18 cellular contexts compared by ENCODE assay signal in genomic region chr12:28535216-28535615, GRCh38.
DNase-seq lines count a peak whose midpoint lies in the region; ATAC-seq and TF ChIP-seq lines count a peak whose summit lies in the region.
"Had no signal": no experiment of that assay in that cellular context is flagged by ENCODE, and none has a peak within 500 bp of the region (broad histone marks: within the 10 kb centered on the region; RNA-seq: fewer than 3 reads in every experiment).

No MANE protein-coding gene starts in this region.

- DNase-seq in GM03348 (ENCODE audit: low spot score) (peak; percentile 57), SJSA1 (ENCODE audit: low read depth in 1 of 2, low spot score in 2 of 2) (peak in 1 of 2 experiments; percentile 58), fibroblast of mammary gland (ENCODE audit: low read depth) (peak; percentile 66), erythroblast (lab: John Stamatoyannopoulos, UW) (no peak), NK-92 (lab: John Stamatoyannopoulos, UW; ENCODE audit: unreplicated experiment) (no peak)
- no peak for DNase-seq in CD4-positive, alpha-beta T cell
- DNase-seq: activated CD4-positive, CD25-positive, alpha-beta regulatory T cell; amniotic stem cell; DMS153; effector CD8-positive, alpha-beta T cell; hippocampal formation; KG1; NCI-H2029; NK-92 treated with Interleukin-12 subunit alpha and Interleukin-12 subunit beta, amount 100 ng/mL, for 24 hours; stimulated activated CD4-positive, alpha-beta T cell treated with anti-CD3 and anti-CD28 coated beads, Interleukin-12 subunit alpha, Interleukin-12 subunit beta, amount 100 ng/mL, for 4 hours; thyroid gland had no signal

- no peaks in the 10 kb centered on the region for H3K9me3 Mint-ChIP-seq in CD4-positive, alpha-beta T cell

- H3K9ac ChIP-seq in skeletal muscle satellite cell (ENCODE audit: low read depth, low read length) = no peak overlapping the region

- H3K27me3 ChIP-seq in SJSA1 (replicated peaks) = no peaks in the 10 kb centered on the region
- no peaks in the 10 kb centered on the region for H3K27me3 ChIP-seq in skeletal muscle satellite cell (ENCODE audit: control insufficient read depth, insufficient read depth, low read length)
- no peaks in the 10 kb centered on the region for H3K27me3 ChIP-seq in CD4-positive, alpha-beta T cell (ENCODE audit: control insufficient read depth, insufficient read depth, low read length)
- H3K27me3 ChIP-seq: neutrophil, thyroid gland had no signal

- no peaks in the 10 kb centered on the region for H3K36me3 ChIP-seq in SJSA1
- no peaks in the 10 kb centered on the region for H3K36me3 ChIP-seq in skeletal muscle satellite cell (ENCODE audit: insufficient read depth, low read length)
- H3K36me3 ChIP-seq: neutrophil, thyroid gland had no signal

- H3K9me3 ChIP-seq in SJSA1 (replicated peaks) (no peaks in the 10 kb centered on the region), skeletal muscle satellite cell (replicated peaks; ENCODE audit: low read length) (no peaks in the 10 kb centered on the region)
- no peaks in the 10 kb centered on the region for H3K9me3 ChIP-seq in CD4-positive, alpha-beta T cell (ENCODE audit: control insufficient read depth, low read length)
- H3K9me3 ChIP-seq: neutrophil, thyroid gland had no signal

- TF ChIP-seq CTCF in fibroblast of mammary gland (conservative IDR thresholded peaks at IDR 0.05; ENCODE audit: control insufficient read depth, insufficient read depth, low read depth, low read length) = no peak
- TF ChIP-seq CTCF in CD4-positive, alpha-beta T cell (IDR thresholded peaks at IDR 0.05) = no peak

- H3K4me3 Mint-ChIP-seq in CD4-positive, alpha-beta T cell = no peak overlapping the region

- H3K4me1 ChIP-seq in SJSA1 (replicated peaks) (peaks cover 37% of the 10 kb centered on the region), skeletal muscle satellite cell (ENCODE audit: control insufficient read depth, insufficient read depth, low read length) (peaks cover 38% of the 10 kb centered on the region)
- H3K4me1 ChIP-seq: thyroid gland had no signal

- no peaks in the 10 kb centered on the region for H3K4me1 Mint-ChIP-seq in CD4-positive, alpha-beta T cell (ENCODE audit: low read depth)

- CTCF ChIA-PET in CD4-positive, alpha-beta T cell (lab: Charles Lee) = no interaction called here

- POLR2A ChIA-PET in CD4-positive, alpha-beta T cell (lab: Charles Lee) = no interaction called here

- no peak overlapping the region for H3K4me3 ChIP-seq in SJSA1
- H3K4me3 ChIP-seq in fibroblast of mammary gland (ENCODE audit: control insufficient read depth, low read depth, low read length) = no peak overlapping the region
- H3K4me3 ChIP-seq in skeletal muscle satellite cell (ENCODE audit: low read length) = no peak overlapping the region
- H3K4me3 ChIP-seq: thyroid gland had no signal

- H3K27me3 Mint-ChIP-seq in CD4-positive, alpha-beta T cell = no peaks in the 10 kb centered on the region

- TF ChIP-seq POLR2A in erythroblast (IDR thresholded peaks at IDR 0.05; ENCODE audit: low read length) = no peak

- peak overlapping the region; percentile 53 for H3K27ac ChIP-seq in SJSA1
- no peak overlapping the region for H3K27ac ChIP-seq in CD4-positive, alpha-beta T cell (ENCODE audit: low read depth, low read length)
- H3K27ac ChIP-seq: neutrophil, thyroid gland had no signal

- peaks cover 23% of the 10 kb centered on the region for H3K36me3 Mint-ChIP-seq in CD4-positive, alpha-beta T cell (ENCODE audit: low read depth)

- ATAC-seq in CD4-positive, alpha-beta T cell (ENCODE audit: poor library complexity) = no peak

- H3K4me2 ChIP-seq in skeletal muscle satellite cell (ENCODE audit: low read length) = peak overlapping the region; percentile 58

- intact Hi-C loops in CD4-positive, alpha-beta T cell (cut with DNase I, micrococcal nuclease) = no loop called here

- no peak overlapping the region for H3K27ac Mint-ChIP-seq in CD4-positive, alpha-beta T cell

Comparison
In these comparisons a context has a peak if more than half of its experiments do, and no peak if none do; other contexts are left out.
1. DNase-seq: peak in GM03348 (single experiment) and fibroblast of mammary gland (single experiment); none in erythroblast (0 of 2), NK-92 (single experiment) and CD4-positive, alpha-beta T cell (0 of 10).